Comparison of ENCODE assay signal across 14 cellular contexts in genomic region chr3:182621435-182622240, GRCh38.
DNase-seq lines count a peak whose midpoint lies in the region; ATAC-seq, FAIRE-seq and TF ChIP-seq lines count a peak whose summit lies in the region.
"Had no signal": no experiment of that assay in that cellular context is flagged by ENCODE, and none has a peak within 500 bp of the region (broad histone marks: within the 10 kb centered on the region; RNA-seq: fewer than 3 reads in every experiment).

No MANE protein-coding gene starts in this region.

- peaks cover 32% of the 10 kb centered on the region for H3K4me1 Mint-ChIP-seq in WTC11
- H3K4me1 Mint-ChIP-seq: CD8-positive, alpha-beta memory T cell; naive thymus-derived CD8-positive, alpha-beta T cell had no signal

- H3K27me3 ChIP-seq in foreskin keratinocyte (no peaks in the 10 kb centered on the region), tibial nerve (no peaks in the 10 kb centered on the region)

- H3K27me3 Mint-ChIP-seq in WTC11 (ENCODE audit: low read depth): no peaks in the 10 kb centered on the region

- no peaks in the 10 kb centered on the region for H3K36me3 ChIP-seq in tibial nerve
- H3K36me3 ChIP-seq: thoracic aorta had no signal

- no peak for ATAC-seq in A549
- ATAC-seq in foreskin keratinocyte: no peak
- ATAC-seq in WTC11: no peak; the same call in 1 of the 2 replicates
- ATAC-seq: naive thymus-derived CD8-positive, alpha-beta T cell had no signal

- FAIRE-seq in A549 (lab: Jason Lieb, UNC): no peak

- H3K4me3 ChIP-seq in A549 (no peak overlapping the region), tibial nerve (no peak overlapping the region), coronary artery (no peak overlapping the region)
- H3K4me3 ChIP-seq: thoracic aorta had no signal

- H3K36me3 Mint-ChIP-seq in WTC11: no peaks in the 10 kb centered on the region
- H3K36me3 Mint-ChIP-seq: CD8-positive, alpha-beta memory T cell; naive thymus-derived CD8-positive, alpha-beta T cell had no signal

- no peak for TF ChIP-seq RAD21 in A549 (conservative IDR thresholded peaks at IDR 0.05 in 1 of 2, IDR thresholded peaks at IDR 0.05 in 1 of 2)

- H3K27ac ChIP-seq in A549 (no peak overlapping the region), foreskin keratinocyte (peak overlapping the region; percentile 93), tibial nerve (no peak overlapping the region), coronary artery (no peak overlapping the region)
- H3K27ac ChIP-seq: thoracic aorta had no signal

- TF ChIP-seq EP300 in A549 (IDR thresholded peaks at IDR 0.05) (no peak), tibial nerve (IDR thresholded peaks at IDR 0.05) (no peak)

- peaks cover 15% of the 10 kb centered on the region for H3K9me3 Mint-ChIP-seq in WTC11
- H3K9me3 Mint-ChIP-seq: CD8-positive, alpha-beta memory T cell; naive thymus-derived CD8-positive, alpha-beta T cell; T-helper 1 cell treated with Interleukin-12 subunit alpha and Interleukin-12 subunit beta and Interleukin-4 antibody, amounts not matched to agents 30 μg/mL and 1 μg/mL, for 36 hours had no signal

- no peak overlapping the region for H3K4me3 Mint-ChIP-seq in WTC11
- H3K4me3 Mint-ChIP-seq: CD8-positive, alpha-beta memory T cell; naive thymus-derived CD8-positive, alpha-beta T cell; T-helper 1 cell treated with Interleukin-12 subunit alpha and Interleukin-12 subunit beta and Interleukin-4 antibody, amounts not matched to agents 30 μg/mL and 1 μg/mL, for 36 hours had no signal

- CTCF ChIA-PET in A549 (lab: Yijun Ruan, JAX) (no interaction called here), WTC11 (lab: Charles Lee) (interaction anchor here (0.8 to 2.7 kb wide), 18 partner anchors 9 to 1295 kb away, joined by 3 to 20 read pairs (median 4); no protein-coding TSS in a partner anchor)

- DNase-seq in A549 (ENCODE audit: low read depth in 1 of 2, low spot score in 1 of 2): no peak
- DNase-seq in GM10266 (ENCODE audit: extremely low spot score): no peak
- DNase-seq in RPMI8226: peak; percentile 27
- no peak for DNase-seq in foreskin keratinocyte
- no peak for DNase-seq in GM20000 (ENCODE audit: low spot score)
- DNase-seq in tibial nerve (ENCODE audit: low spot score in 2 of 2): no peak
- no peak for DNase-seq in WTC11 (ENCODE audit: low spot score)
- DNase-seq in coronary artery (ENCODE audit: low spot score): no peak
- DNase-seq: CD8-positive, alpha-beta memory T cell; HCEC 1CT; naive thymus-derived CD8-positive, alpha-beta T cell; NCI-H1930 had no signal

- H3K9me3 ChIP-seq in A549: no peaks in the 10 kb centered on the region; the same call in 2 of the 3 replicates
- H3K9me3 ChIP-seq in tibial nerve: peaks cover 0 to 6% (median 0%) of the 10 kb centered on the region in 4 donors
- H3K9me3 ChIP-seq: thoracic aorta had no signal

- TF ChIP-seq CTCF in A549 (IDR thresholded peaks at IDR 0.05) (peak; percentile 22; the same call in 1 of the 3 replicates), GM10266 (IDR thresholded peaks at IDR 0.05; ENCODE audit: control insufficient read depth, insufficient read depth, low read depth, missing control alignments) (peak; percentile 24), foreskin keratinocyte (conservative IDR thresholded peaks at IDR 0.05) (peak; percentile 64), GM20000 (IDR thresholded peaks at IDR 0.05; ENCODE audit: extremely low read depth, missing control alignments) (no peak), tibial nerve (IDR thresholded peaks at IDR 0.05) (peak in 1 of 5 experiments; percentile 12), WTC11 (IDR thresholded peaks at IDR 0.05) (no peak), coronary artery (IDR thresholded peaks at IDR 0.05) (no peak)

- H3K4me1 ChIP-seq in A549 (no peaks in the 10 kb centered on the region), foreskin keratinocyte (peaks cover 35% of the 10 kb centered on the region), tibial nerve (no peaks in the 10 kb centered on the region)

- WGBS in A549 (ENCODE audit: missing lambda C conversion rate): 8% methylated on average over 4 of the region's 4 CpGs
- 35 to 38% methylated on average over 4 of the region's 4 CpGs for WGBS in tibial nerve, 2 donors

- H3K4me2 ChIP-seq in A549: no peak overlapping the region

- no peak overlapping the region for H3K27ac Mint-ChIP-seq in WTC11
- H3K27ac Mint-ChIP-seq: CD8-positive, alpha-beta memory T cell; naive thymus-derived CD8-positive, alpha-beta T cell; T-helper 1 cell treated with Interleukin-12 subunit alpha and Interleukin-12 subunit beta and Interleukin-4 antibody, amounts not matched to agents 30 μg/mL and 1 μg/mL, for 36 hours had no signal

- TF ChIP-seq POLR2A in A549 (IDR thresholded peaks at IDR 0.05; ENCODE audit: low read length) (no peak), tibial nerve (IDR thresholded peaks at IDR 0.05) (no peak)

- POLR2A ChIA-PET in A549 (lab: Yijun Ruan, JAX) (no interaction called here), WTC11 (lab: Charles Lee) (no interaction called here)

TF ChIP-seq in A549, 52 proteins besides CTCF, POLR2A, EP300 and RAD21:
- no peak for TF ChIP-seq PBX3 (IDR thresholded peaks at IDR 0.05)
- no peak for TF ChIP-seq JUN (IDR thresholded peaks at IDR 0.05)

TF ChIP-seq in WTC11, 78 proteins besides CTCF, POLR2A, EP300 and RAD21:
- TF ChIP-seq SMAD3 (CRISPR knock-in tag; IDR thresholded peaks at IDR 0.05; ENCODE audit: borderline replicate concordance): no peak
- TF ChIP-seq KAT7 (CRISPR knock-in tag; IDR thresholded peaks at IDR 0.05; ENCODE audit: borderline replicate concordance): no peak
- TF ChIP-seq CBFB (CRISPR knock-in tag; IDR thresholded peaks at IDR 0.05; ENCODE audit: low read depth): no peak
- no peak for TF ChIP-seq RELA (CRISPR knock-in tag; IDR thresholded peaks at IDR 0.05; ENCODE audit: borderline replicate concordance)
- TF ChIP-seq USF1 (CRISPR knock-in tag; IDR thresholded peaks at IDR 0.05): no peak
- TF ChIP-seq JAZF1 (CRISPR knock-in tag; IDR thresholded peaks at IDR 0.05): no peak
- TF ChIP-seq OVOL2 (CRISPR knock-in tag; IDR thresholded peaks at IDR 0.05; ENCODE audit: borderline replicate concordance): no peak
- no peak for TF ChIP-seq RORB (CRISPR knock-in tag; IDR thresholded peaks at IDR 0.05)
- no peak for TF ChIP-seq TEAD1 (CRISPR knock-in tag; IDR thresholded peaks at IDR 0.05)
- TF ChIP-seq GTF2I (CRISPR knock-in tag; conservative IDR thresholded peaks at IDR 0.05): no peak
- no peak for TF ChIP-seq NR2C2 (CRISPR knock-in tag; IDR thresholded peaks at IDR 0.05)
TF ChIP-seq in WTC11: peak in this region for 0.

Comparison
In these comparisons a context has a peak if more than half of its experiments do, and no peak if none do; other contexts are left out.
1. CTCF ChIP-seq: peak in A549 (single experiment), GM10266 (single experiment) and foreskin keratinocyte (single experiment); none in GM20000 (single experiment), WTC11 (single experiment) and coronary artery (single experiment).
2. Of the 8 proteins assayed by ChIP-seq in both WTC11 and A549: peak only in WTC11: none; only in A549: CTCF; in both: none; in neither: 7.